Comparison of ENCODE assay signal across 8 cellular contexts in genomic region chr11:92225206-92225562, GRCh38.
A peak's percentile ranks its signal among the peaks of the same experiment; 100 is the strongest.
DNase-seq lines count a peak whose midpoint lies in the region.

No MANE protein-coding gene starts in this region.

- no peak overlapping the region for H3K9ac ChIP-seq in adipocyte (ENCODE audit: low read length)

- in situ Hi-C loops in HAP-1 (cut with MboI; ENCODE audit: low sequenced_read_pairs) = no loop called here

- H3K36me3 ChIP-seq in HAP-1 (replicated peaks) = no peaks in the 10 kb centered on the region
- H3K36me3 ChIP-seq in adipocyte (ENCODE audit: control insufficient read depth, insufficient read depth, low read length, severe bottlenecking) = no peaks in the 10 kb centered on the region

- H3K27me3 ChIP-seq in HAP-1 (ENCODE audit: low read depth) (peaks cover 62% of the 10 kb centered on the region), adipocyte (replicated peaks; ENCODE audit: control insufficient read depth, insufficient read depth, low read length) (peaks cover 51% of the 10 kb centered on the region)

- H3K9me3 ChIP-seq in HAP-1 = no peaks in the 10 kb centered on the region
- H3K9me3 ChIP-seq in adipocyte (ENCODE audit: control insufficient read depth, low read length) = peaks cover 11% of the 10 kb centered on the region

- DNase-seq in HAP-1 (ENCODE audit: low spot score in 2 of 2) = no peak
- DNase-seq in adipocyte (ENCODE audit: low read depth) = no peak
- no peak for DNase-seq in skeletal muscle cell (ENCODE audit: low read depth)
- no peak for DNase-seq in AG08395 (ENCODE audit: low spot score)
- DNase-seq in GDM1 (lab: John Stamatoyannopoulos, UW) = no peak
- DNase-seq in GF-D8 (lab: John Stamatoyannopoulos, UW) = no peak
- DNase-seq in NCI-H146 (lab: John Stamatoyannopoulos, UW) = no peak

- H3K4me1 ChIP-seq in HAP-1 = no peaks in the 10 kb centered on the region
- peaks cover 9% of the 10 kb centered on the region for H3K4me1 ChIP-seq in adipocyte (ENCODE audit: control insufficient read depth, insufficient read depth, low read length)

- H3K4me3 ChIP-seq in HAP-1 = peak overlapping the region; percentile 14
- H3K4me3 ChIP-seq in adipocyte (ENCODE audit: low read length) = peak overlapping the region; percentile 74
- H3K4me3 ChIP-seq in iPS-11a (ENCODE audit: low read depth, low read length) = peak overlapping the region; percentile 83
- peak overlapping the region; percentile 57 for H3K4me3 ChIP-seq in skeletal muscle cell (ENCODE audit: low read depth, low read length)

Comparison
In these comparisons a context has a peak if more than half of its experiments do, and no peak if none do; other contexts are left out.
1. H3K4me3 ChIP-seq: peak in every context shown above with its lines; median percentile 83 in iPS-11a; 74 in adipocyte; 57 in skeletal muscle cell; 14 in HAP-1.